ENCODE assay signal across 1 cellular context in the genomic region with DNA sequence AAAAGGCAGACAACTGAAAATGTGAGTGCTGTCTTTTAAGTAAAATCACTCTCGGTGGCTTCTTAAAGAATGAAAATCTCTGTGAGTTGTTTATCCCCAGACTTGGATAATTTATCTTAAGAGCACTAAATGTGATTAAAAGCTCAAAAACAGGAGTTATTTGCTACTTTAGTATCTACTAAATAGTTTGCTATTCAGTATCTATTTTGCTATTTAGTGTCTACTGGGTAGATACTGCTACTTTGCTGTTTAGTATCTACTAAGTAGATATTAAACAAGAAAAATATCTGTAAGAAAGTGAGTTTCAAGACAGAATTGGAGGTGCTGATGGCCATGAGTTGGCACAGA.
TF ChIP-seq lines count a peak whose summit lies in the region.

No MANE protein-coding gene starts in this region.

TF ChIP-seq in HepG2, 621 proteins besides CTCF, POLR2A, EP300 and RAD21 (continued from another document):
- TF ChIP-seq DNMT3B (CRISPR knock-in tag; conservative IDR thresholded peaks at IDR 0.05) (no peak), HOXA5 (CRISPR knock-in tag; IDR thresholded peaks at IDR 0.05) (no peak), ZNF558 (CRISPR knock-in tag; IDR thresholded peaks at IDR 0.05; ENCODE audit: borderline replicate concordance) (no peak), IKZF1 (IDR thresholded peaks at IDR 0.05) (no peak), ZNF577 (CRISPR knock-in tag; IDR thresholded peaks at IDR 0.05; ENCODE audit: borderline replicate concordance, low read depth) (no peak), KDM5A (IDR thresholded peaks at IDR 0.05; ENCODE audit: borderline replicate concordance, low read length) (0 out of 2 replicates have a peak, but pooled peaks have one; percentile 11), SMAD3 (CRISPR knock-in tag; IDR thresholded peaks at IDR 0.05) (no peak), ZNF569 (CRISPR knock-in tag; IDR thresholded peaks at IDR 0.05; ENCODE audit: borderline replicate concordance) (0 out of 2 replicates have a peak, but pooled peaks have one; percentile 57), ATRX (CRISPR knock-in tag; IDR thresholded peaks at IDR 0.05; ENCODE audit: borderline replicate concordance) (no peak), POLR2AphosphoS5 (IDR thresholded peaks at IDR 0.05; ENCODE audit: low read depth, low read length) (0 out of 2 replicates have a peak, but pooled peaks have one; percentile 1)
- TF ChIP-seq, protein P1, sequence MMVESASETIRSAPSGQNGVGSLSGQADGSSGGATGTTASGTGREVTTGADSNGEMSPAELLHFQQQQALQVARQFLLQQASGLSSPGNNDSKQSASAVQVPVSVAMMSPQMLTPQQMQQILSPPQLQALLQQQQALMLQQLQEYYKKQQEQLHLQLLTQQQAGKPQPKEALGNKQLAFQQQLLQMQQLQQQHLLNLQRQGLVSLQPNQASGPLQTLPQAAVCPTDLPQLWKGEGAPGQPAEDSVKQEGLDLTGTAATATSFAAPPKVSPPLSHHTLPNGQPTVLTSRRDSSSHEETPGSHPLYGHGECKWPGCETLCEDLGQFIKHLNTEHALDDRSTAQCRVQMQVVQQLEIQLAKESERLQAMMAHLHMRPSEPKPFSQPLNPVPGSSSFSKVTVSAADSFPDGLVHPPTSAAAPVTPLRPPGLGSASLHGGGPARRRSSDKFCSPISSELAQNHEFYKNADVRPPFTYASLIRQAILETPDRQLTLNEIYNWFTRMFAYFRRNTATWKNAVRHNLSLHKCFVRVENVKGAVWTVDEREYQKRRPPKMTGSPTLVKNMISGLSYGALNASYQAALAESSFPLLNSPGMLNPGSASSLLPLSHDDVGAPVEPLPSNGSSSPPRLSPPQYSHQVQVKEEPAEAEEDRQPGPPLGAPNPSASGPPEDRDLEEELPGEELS (CRISPR knock-in tag; IDR thresholded peaks at IDR 0.05) = no peak
- TF ChIP-seq, protein P2, sequence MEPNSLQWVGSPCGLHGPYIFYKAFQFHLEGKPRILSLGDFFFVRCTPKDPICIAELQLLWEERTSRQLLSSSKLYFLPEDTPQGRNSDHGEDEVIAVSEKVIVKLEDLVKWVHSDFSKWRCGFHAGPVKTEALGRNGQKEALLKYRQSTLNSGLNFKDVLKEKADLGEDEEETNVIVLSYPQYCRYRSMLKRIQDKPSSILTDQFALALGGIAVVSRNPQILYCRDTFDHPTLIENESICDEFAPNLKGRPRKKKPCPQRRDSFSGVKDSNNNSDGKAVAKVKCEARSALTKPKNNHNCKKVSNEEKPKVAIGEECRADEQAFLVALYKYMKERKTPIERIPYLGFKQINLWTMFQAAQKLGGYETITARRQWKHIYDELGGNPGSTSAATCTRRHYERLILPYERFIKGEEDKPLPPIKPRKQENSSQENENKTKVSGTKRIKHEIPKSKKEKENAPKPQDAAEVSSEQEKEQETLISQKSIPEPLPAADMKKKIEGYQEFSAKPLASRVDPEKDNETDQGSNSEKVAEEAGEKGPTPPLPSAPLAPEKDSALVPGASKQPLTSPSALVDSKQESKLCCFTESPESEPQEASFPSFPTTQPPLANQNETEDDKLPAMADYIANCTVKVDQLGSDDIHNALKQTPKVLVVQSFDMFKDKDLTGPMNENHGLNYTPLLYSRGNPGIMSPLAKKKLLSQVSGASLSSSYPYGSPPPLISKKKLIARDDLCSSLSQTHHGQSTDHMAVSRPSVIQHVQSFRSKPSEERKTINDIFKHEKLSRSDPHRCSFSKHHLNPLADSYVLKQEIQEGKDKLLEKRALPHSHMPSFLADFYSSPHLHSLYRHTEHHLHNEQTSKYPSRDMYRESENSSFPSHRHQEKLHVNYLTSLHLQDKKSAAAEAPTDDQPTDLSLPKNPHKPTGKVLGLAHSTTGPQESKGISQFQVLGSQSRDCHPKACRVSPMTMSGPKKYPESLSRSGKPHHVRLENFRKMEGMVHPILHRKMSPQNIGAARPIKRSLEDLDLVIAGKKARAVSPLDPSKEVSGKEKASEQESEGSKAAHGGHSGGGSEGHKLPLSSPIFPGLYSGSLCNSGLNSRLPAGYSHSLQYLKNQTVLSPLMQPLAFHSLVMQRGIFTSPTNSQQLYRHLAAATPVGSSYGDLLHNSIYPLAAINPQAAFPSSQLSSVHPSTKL (CRISPR knock-in tag; IDR thresholded peaks at IDR 0.05) = no peak
- TF ChIP-seq, protein P3, sequence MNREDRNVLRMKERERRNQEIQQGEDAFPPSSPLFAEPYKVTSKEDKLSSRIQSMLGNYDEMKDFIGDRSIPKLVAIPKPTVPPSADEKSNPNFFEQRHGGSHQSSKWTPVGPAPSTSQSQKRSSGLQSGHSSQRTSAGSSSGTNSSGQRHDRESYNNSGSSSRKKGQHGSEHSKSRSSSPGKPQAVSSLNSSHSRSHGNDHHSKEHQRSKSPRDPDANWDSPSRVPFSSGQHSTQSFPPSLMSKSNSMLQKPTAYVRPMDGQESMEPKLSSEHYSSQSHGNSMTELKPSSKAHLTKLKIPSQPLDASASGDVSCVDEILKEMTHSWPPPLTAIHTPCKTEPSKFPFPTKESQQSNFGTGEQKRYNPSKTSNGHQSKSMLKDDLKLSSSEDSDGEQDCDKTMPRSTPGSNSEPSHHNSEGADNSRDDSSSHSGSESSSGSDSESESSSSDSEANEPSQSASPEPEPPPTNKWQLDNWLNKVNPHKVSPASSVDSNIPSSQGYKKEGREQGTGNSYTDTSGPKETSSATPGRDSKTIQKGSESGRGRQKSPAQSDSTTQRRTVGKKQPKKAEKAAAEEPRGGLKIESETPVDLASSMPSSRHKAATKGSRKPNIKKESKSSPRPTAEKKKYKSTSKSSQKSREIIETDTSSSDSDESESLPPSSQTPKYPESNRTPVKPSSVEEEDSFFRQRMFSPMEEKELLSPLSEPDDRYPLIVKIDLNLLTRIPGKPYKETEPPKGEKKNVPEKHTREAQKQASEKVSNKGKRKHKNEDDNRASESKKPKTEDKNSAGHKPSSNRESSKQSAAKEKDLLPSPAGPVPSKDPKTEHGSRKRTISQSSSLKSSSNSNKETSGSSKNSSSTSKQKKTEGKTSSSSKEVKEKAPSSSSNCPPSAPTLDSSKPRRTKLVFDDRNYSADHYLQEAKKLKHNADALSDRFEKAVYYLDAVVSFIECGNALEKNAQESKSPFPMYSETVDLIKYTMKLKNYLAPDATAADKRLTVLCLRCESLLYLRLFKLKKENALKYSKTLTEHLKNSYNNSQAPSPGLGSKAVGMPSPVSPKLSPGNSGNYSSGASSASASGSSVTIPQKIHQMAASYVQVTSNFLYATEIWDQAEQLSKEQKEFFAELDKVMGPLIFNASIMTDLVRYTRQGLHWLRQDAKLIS (CRISPR knock-in tag; IDR thresholded peaks at IDR 0.05) = 0 out of 2 replicates have a peak, but pooled peaks have one; percentile 66
